ENCODE assay signal across 11 cellular contexts in the genomic region with DNA sequence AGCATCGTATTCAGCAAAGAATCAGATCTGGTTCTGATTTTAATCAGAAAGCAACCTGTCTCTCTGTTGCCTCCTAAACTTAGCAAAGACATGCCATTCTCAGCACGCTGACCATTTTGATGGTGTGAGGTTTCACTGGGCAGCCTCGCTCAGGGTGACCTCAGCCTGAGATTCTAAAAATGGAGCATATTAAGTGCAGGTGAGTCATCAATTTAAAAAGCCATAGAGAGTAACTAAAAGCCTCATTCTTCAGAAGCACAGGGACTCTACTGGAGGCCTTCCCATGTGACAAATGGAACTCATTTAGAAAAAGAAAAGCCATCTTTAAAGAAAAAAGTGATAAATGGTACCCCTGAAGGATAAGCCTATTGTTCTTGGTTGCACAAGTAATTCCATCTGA.
A peak's percentile ranks its signal among the peaks of the same experiment; 100 is the strongest.
DNase-seq lines count a peak whose midpoint lies in the region; ATAC-seq and TF ChIP-seq lines count a peak whose summit lies in the region.
"Had no signal": no experiment of that assay in that cellular context is flagged by ENCODE, and none has a peak within 500 bp of the region (broad histone marks: within the 10 kb centered on the region; RNA-seq: fewer than 3 reads in every experiment).

No MANE protein-coding gene starts in this region.

- no peak for TF ChIP-seq CTCF in heart right ventricle (IDR thresholded peaks at IDR 0.05)
- TF ChIP-seq CTCF in upper lobe of left lung (IDR thresholded peaks at IDR 0.05): no peak

- ATAC-seq in GM21786 (IDR thresholded peaks at IDR 0.05; ENCODE audit: unreplicated experiment): peak; percentile 71
- ATAC-seq in SK-N-SH treated with all-trans-retinoic acid at 6 μM for 48 hours: peak; percentile 95
- peak; percentile 44 to 94 (median 85) for ATAC-seq in heart right ventricle
- peak; percentile 62 to 87 for ATAC-seq in upper lobe of left lung (ENCODE audit: low FRiP score in 2 of 2)
- ATAC-seq in HG03108 (IDR thresholded peaks at IDR 0.05; ENCODE audit: unreplicated experiment): no peak
- ATAC-seq in HG03097 (IDR thresholded peaks at IDR 0.05; ENCODE audit: low FRiP score, unreplicated experiment): no peak

- DNase-seq in heart right ventricle (peak; percentile 15 to 47), upper lobe of left lung (peak in 1 of 2 donors; percentile 39), Ammon's horn (ENCODE audit: low spot score) (no peak)
- DNase-seq: erythroblast, NCI-H2171, T-helper 9 cell had no signal

- H3K27me3 ChIP-seq in heart right ventricle (no peaks in the 10 kb centered on the region), upper lobe of left lung (no peaks in the 10 kb centered on the region)

- H3K27ac ChIP-seq in heart right ventricle (peak overlapping the region in 8 of 10 donors; percentile 4 to 81 (median 74)), upper lobe of left lung (no peak overlapping the region)
- H3K27ac ChIP-seq: HL-60 had no signal

- intact Hi-C loops in heart right ventricle (cut with DNase I): no loop called here

- H3K4me1 ChIP-seq in heart right ventricle (peaks cover 8 to 88% (median 57%) of the 10 kb centered on the region in 9 donors), upper lobe of left lung (peaks cover 0 to 3% (median 0%) of the 10 kb centered on the region in 4 donors)

- H3K4me3 ChIP-seq in heart right ventricle: no peak overlapping the region
- H3K4me3 ChIP-seq in upper lobe of left lung: no peak overlapping the region

- TF ChIP-seq EP300 in upper lobe of left lung (IDR thresholded peaks at IDR 0.05): no peak

- no peaks in the 10 kb centered on the region for H3K9me3 ChIP-seq in heart right ventricle
- H3K9me3 ChIP-seq in upper lobe of left lung: no peaks in the 10 kb centered on the region

- no peaks in the 10 kb centered on the region for H3K36me3 ChIP-seq in heart right ventricle
- H3K36me3 ChIP-seq in upper lobe of left lung: no peaks in the 10 kb centered on the region

- 30 to 37% methylated on average over 3 of the region's 3 CpGs for WGBS in heart right ventricle, 2 donors
- 68 to 75% methylated on average over 3 of the region's 3 CpGs for WGBS in upper lobe of left lung, 2 donors

- TF ChIP-seq POLR2A in upper lobe of left lung (IDR thresholded peaks at IDR 0.05): no peak

TF ChIP-seq in SK-N-SH treated with all-trans-retinoic acid at 6 μM for 48 hours, 23 proteins besides CTCF, POLR2A, EP300 and RAD21 (continues in another document):
- TF ChIP-seq ESRRG (CRISPR knock-in tag; IDR thresholded peaks at IDR 0.05) (no peak), ARNTL (CRISPR knock-in tag; IDR thresholded peaks at IDR 0.05; ENCODE audit: borderline replicate concordance, low read depth) (no peak), ZNF565 (CRISPR knock-in tag; conservative IDR thresholded peaks at IDR 0.05; ENCODE audit: low read depth) (no peak), ZFP30 (CRISPR knock-in tag; IDR thresholded peaks at IDR 0.05) (no peak), TOX (CRISPR knock-in tag; IDR thresholded peaks at IDR 0.05; ENCODE audit: borderline replicate concordance) (peak; percentile 72), TCF4 (CRISPR knock-in tag; IDR thresholded peaks at IDR 0.05; ENCODE audit: borderline replicate concordance) (no peak), CSDC2 (CRISPR knock-in tag; IDR thresholded peaks at IDR 0.05) (no peak), BACH2 (CRISPR knock-in tag; IDR thresholded peaks at IDR 0.05; ENCODE audit: borderline replicate concordance) (no peak), ZNF8 (CRISPR knock-in tag; IDR thresholded peaks at IDR 0.05) (no peak), GLIS3 (CRISPR knock-in tag; IDR thresholded peaks at IDR 0.05) (no peak), OSR1 (CRISPR knock-in tag; IDR thresholded peaks at IDR 0.05) (no peak), PPARA (CRISPR knock-in tag; IDR thresholded peaks at IDR 0.05; ENCODE audit: borderline replicate concordance) (no peak), RARB (CRISPR knock-in tag; IDR thresholded peaks at IDR 0.05) (no peak), SNAI2 (CRISPR knock-in tag; IDR thresholded peaks at IDR 0.05) (no peak), ZNF70 (CRISPR knock-in tag; IDR thresholded peaks at IDR 0.05) (no peak)
- TF ChIP-seq, protein P1, sequence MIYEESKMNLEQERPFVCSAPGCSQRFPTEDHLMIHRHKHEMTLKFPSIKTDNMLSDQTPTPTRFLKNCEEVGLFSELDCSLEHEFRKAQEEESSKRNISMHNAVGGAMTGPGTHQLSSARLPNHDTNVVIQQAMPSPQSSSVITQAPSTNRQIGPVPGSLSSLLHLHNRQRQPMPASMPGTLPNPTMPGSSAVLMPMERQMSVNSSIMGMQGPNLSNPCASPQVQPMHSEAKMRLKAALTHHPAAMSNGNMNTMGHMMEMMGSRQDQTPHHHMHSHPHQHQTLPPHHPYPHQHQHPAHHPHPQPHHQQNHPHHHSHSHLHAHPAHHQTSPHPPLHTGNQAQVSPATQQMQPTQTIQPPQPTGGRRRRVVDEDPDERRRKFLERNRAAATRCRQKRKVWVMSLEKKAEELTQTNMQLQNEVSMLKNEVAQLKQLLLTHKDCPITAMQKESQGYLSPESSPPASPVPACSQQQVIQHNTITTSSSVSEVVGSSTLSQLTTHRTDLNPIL (CRISPR knock-in tag; IDR thresholded peaks at IDR 0.05; ENCODE audit: low read depth): peak; percentile 82; the same call in 1 of the 2 replicates
- TF ChIP-seq, protein P2, sequence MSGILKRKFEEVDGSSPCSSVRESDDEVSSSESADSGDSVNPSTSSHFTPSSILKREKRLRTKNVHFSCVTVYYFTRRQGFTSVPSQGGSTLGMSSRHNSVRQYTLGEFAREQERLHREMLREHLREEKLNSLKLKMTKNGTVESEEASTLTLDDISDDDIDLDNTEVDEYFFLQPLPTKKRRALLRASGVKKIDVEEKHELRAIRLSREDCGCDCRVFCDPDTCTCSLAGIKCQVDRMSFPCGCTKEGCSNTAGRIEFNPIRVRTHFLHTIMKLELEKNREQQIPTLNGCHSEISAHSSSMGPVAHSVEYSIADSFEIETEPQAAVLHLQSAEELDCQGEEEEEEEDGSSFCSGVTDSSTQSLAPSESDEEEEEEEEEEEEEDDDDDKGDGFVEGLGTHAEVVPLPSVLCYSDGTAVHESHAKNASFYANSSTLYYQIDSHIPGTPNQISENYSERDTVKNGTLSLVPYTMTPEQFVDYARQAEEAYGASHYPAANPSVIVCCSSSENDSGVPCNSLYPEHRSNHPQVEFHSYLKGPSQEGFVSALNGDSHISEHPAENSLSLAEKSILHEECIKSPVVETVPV (CRISPR knock-in tag; IDR thresholded peaks at IDR 0.05): no peak
- TF ChIP-seq, protein P3, sequence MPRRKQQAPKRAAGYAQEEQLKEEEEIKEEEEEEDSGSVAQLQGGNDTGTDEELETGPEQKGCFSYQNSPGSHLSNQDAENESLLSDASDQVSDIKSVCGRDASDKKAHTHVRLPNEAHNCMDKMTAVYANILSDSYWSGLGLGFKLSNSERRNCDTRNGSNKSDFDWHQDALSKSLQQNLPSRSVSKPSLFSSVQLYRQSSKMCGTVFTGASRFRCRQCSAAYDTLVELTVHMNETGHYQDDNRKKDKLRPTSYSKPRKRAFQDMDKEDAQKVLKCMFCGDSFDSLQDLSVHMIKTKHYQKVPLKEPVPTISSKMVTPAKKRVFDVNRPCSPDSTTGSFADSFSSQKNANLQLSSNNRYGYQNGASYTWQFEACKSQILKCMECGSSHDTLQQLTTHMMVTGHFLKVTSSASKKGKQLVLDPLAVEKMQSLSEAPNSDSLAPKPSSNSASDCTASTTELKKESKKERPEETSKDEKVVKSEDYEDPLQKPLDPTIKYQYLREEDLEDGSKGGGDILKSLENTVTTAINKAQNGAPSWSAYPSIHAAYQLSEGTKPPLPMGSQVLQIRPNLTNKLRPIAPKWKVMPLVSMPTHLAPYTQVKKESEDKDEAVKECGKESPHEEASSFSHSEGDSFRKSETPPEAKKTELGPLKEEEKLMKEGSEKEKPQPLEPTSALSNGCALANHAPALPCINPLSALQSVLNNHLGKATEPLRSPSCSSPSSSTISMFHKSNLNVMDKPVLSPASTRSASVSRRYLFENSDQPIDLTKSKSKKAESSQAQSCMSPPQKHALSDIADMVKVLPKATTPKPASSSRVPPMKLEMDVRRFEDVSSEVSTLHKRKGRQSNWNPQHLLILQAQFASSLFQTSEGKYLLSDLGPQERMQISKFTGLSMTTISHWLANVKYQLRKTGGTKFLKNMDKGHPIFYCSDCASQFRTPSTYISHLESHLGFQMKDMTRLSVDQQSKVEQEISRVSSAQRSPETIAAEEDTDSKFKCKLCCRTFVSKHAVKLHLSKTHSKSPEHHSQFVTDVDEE (CRISPR knock-in tag; IDR thresholded peaks at IDR 0.05): no peak
- TF ChIP-seq, protein P4, sequence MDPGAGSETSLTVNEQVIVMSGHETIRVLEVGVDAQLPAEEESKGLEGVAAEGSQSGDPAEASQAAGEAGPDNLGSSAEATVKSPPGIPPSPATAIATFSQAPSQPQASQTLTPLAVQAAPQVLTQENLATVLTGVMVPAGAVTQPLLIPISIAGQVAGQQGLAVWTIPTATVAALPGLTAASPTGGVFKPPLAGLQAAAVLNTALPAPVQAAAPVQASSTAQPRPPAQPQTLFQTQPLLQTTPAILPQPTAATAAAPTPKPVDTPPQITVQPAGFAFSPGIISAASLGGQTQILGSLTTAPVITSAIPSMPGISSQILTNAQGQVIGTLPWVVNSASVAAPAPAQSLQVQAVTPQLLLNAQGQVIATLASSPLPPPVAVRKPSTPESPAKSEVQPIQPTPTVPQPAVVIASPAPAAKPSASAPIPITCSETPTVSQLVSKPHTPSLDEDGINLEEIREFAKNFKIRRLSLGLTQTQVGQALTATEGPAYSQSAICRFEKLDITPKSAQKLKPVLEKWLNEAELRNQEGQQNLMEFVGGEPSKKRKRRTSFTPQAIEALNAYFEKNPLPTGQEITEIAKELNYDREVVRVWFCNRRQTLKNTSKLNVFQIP (CRISPR knock-in tag; IDR thresholded peaks at IDR 0.05; ENCODE audit: borderline replicate concordance, low read depth): no peak
- TF ChIP-seq, protein P5, sequence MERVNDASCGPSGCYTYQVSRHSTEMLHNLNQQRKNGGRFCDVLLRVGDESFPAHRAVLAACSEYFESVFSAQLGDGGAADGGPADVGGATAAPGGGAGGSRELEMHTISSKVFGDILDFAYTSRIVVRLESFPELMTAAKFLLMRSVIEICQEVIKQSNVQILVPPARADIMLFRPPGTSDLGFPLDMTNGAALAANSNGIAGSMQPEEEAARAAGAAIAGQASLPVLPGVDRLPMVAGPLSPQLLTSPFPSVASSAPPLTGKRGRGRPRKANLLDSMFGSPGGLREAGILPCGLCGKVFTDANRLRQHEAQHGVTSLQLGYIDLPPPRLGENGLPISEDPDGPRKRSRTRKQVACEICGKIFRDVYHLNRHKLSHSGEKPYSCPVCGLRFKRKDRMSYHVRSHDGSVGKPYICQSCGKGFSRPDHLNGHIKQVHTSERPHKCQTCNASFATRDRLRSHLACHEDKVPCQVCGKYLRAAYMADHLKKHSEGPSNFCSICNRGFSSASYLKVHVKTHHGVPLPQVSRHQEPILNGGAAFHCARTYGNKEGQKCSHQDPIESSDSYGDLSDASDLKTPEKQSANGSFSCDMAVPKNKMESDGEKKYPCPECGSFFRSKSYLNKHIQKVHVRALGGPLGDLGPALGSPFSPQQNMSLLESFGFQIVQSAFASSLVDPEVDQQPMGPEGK (CRISPR knock-in tag; IDR thresholded peaks at IDR 0.05; ENCODE audit: borderline replicate concordance): peak; percentile 59; the same call in 1 of the 2 replicates

Comparison
In these comparisons a context has a peak if more than half of its experiments do, and no peak if none do; other contexts are left out.
1. ATAC-seq: peak in GM21786 (single experiment), SK-N-SH treated with all-trans-retinoic acid at 6 μM for 48 hours (single experiment), heart right ventricle (8 of 8) and upper lobe of left lung (2 of 2); none in HG03108 (single experiment) and HG03097 (single experiment).
2. H3K27ac ChIP-seq: peak in heart right ventricle (8 of 10); none in upper lobe of left lung (0 of 4).